In the genomic region with DNA sequence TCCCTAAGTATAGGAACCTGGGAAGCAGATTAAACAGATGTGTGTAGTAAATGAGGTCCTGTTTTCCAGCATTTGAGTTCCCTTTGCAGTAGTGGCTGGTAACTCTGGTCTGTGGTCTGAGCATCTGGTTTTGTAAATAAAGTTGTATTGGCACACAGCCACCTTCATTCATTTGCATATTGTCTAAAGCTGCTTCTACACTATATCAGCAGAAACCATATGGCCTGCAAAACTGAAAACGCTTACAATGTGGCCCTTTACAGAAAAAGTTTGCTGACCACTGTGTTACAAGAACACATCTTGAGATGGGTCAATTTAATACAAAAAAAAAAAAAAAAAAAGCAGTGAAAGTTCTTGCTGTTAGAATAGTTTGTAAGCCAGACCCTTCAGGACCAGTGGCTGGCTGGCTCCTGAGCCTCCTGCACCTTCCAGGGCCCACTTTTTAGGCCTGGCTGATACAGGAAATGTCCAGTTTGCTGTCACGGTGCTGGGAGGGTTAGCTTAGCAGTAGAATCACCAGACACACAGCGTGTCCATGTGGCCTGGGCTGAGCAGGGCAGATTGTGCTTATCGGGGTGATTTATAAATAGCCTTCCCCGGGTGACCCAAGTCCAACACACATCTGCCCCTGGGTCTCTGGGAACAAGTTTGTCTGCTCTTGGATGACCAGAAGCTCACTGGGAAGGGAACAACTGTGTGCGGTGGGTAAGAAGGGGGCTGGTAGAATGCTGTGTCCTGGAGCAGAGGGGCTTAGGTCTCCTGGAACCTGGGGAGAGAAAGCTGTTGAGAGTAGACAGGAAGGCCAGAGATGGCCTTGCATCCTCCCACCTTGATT, we compare ENCODE assay signal across 10 cellular contexts. TPM values are rescaled to one million over a fixed set of nuclear protein-coding genes. Genes with fewer than 3 reads are reported as not detected.
DNase-seq lines count a peak whose midpoint lies in the region; ATAC-seq and TF ChIP-seq lines count a peak whose summit lies in the region.
"Had no signal": no experiment of that assay in that cellular context is flagged by ENCODE, and none has a peak within 500 bp of the region (broad histone marks: within the 10 kb centered on the region; RNA-seq: fewer than 3 reads in every experiment).

No MANE protein-coding gene starts in this region.

- ATAC-seq in GM21381 (IDR thresholded peaks at IDR 0.05; ENCODE audit: unreplicated experiment) = peak; percentile 90
- ATAC-seq in HG03439 (IDR thresholded peaks at IDR 0.05; ENCODE audit: unreplicated experiment) = peak; percentile 76

- H3K4me3 ChIP-seq in BLaER1 = no peak overlapping the region

- H3K9me3 ChIP-seq in BLaER1 = no peaks in the 10 kb centered on the region

- peak; percentile 41 for DNase-seq in fibroblast of peridontal ligament (ENCODE audit: extremely low read depth)
- DNase-seq in amygdala (lab: John Stamatoyannopoulos, UW) = no peak
- no peak for DNase-seq in KG1 (lab: John Stamatoyannopoulos, UW)
- no peak for DNase-seq in H4 (ENCODE audit: low spot score)
- no peak for DNase-seq in mesothelial cell of epicardium (ENCODE audit: low spot score in 2 of 2, unreplicated experiment in 2 of 2)
- DNase-seq: activated CD4-positive, alpha-beta memory T cell treated with anti-CD3 and anti-CD28 coated beads for 36 hours; NCI-H2029 had no signal

- H3K4me1 Mint-ChIP-seq in mesothelial cell of epicardium = peaks cover 7% of the 10 kb centered on the region

- H3K36me3 Mint-ChIP-seq in mesothelial cell of epicardium = no peaks in the 10 kb centered on the region
- H3K36me3 Mint-ChIP-seq: activated CD4-positive, alpha-beta memory T cell treated with anti-CD3 and anti-CD28 coated beads for 36 hours had no signal

- no peaks in the 10 kb centered on the region for H3K36me3 ChIP-seq in BLaER1

- peaks cover 32% of the 10 kb centered on the region for H3K4me1 ChIP-seq in BLaER1

- no peaks in the 10 kb centered on the region for H3K27me3 ChIP-seq in BLaER1

- no peaks in the 10 kb centered on the region; the same call in 1 of the 2 replicates for H4K20me1 ChIP-seq in BLaER1

- H3K9me3 Mint-ChIP-seq in mesothelial cell of epicardium = no peaks in the 10 kb centered on the region
- H3K9me3 Mint-ChIP-seq: activated CD4-positive, alpha-beta memory T cell treated with anti-CD3 and anti-CD28 coated beads for 36 hours had no signal

- peak overlapping the region; percentile 54; the same call in 1 of the 2 replicates for H3K9ac ChIP-seq in BLaER1

- H3K27me3 Mint-ChIP-seq in mesothelial cell of epicardium (ENCODE audit: low read depth) = peaks cover 47% of the 10 kb centered on the region
- H3K27me3 Mint-ChIP-seq: activated CD4-positive, alpha-beta memory T cell treated with anti-CD3 and anti-CD28 coated beads for 36 hours had no signal

- peak overlapping the region; percentile 71; the same call in 1 of the 2 replicates for H3K27ac ChIP-seq in BLaER1

- no peak overlapping the region for H3K4me3 Mint-ChIP-seq in mesothelial cell of epicardium
- H3K4me3 Mint-ChIP-seq: activated CD4-positive, alpha-beta memory T cell treated with anti-CD3 and anti-CD28 coated beads for 36 hours had no signal

- TF ChIP-seq CTCF in mesothelial cell of epicardium (IDR thresholded peaks at IDR 0.05; ENCODE audit: unreplicated experiment) = no peak

- peak overlapping the region; percentile 83 for H3K4me2 ChIP-seq in BLaER1

- no peak overlapping the region for H3K27ac Mint-ChIP-seq in mesothelial cell of epicardium
- H3K27ac Mint-ChIP-seq: activated CD4-positive, alpha-beta memory T cell treated with anti-CD3 and anti-CD28 coated beads for 36 hours had no signal

RNA-seq across cellular contexts. Expression of a gene that starts 1.4 kb away (rescaled TPM):
- total RNA-seq in H4 (2014; rRNA removed; shearing (Covaris generic)) = not detected in 2 replicates
- not detected in 3 replicates for total RNA-seq in mesothelial cell of epicardium
- total RNA-seq: activated CD4-positive, alpha-beta memory T cell treated with anti-CD3 and anti-CD28 coated beads for 36 hours had no signal
